In the genomic region with DNA sequence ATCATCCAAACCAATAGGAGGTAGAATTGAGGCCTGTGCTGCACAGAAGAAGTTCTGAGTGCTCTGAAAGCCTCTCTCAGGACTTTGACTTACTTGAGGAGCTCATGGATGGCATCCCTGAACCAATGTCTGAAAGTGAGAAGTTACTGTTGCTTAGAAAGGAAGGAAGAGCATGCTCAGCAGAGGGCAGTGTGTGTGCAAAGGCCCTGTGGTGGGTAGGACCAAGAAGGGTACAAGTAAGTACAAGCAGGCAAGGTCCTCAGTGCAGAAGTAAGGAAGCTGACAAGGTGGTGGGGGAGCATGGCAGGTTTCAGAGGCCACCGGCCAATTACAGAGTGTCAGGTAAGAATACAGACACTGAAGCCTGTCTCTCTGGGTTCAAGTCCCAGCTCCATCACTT, we compare ENCODE assay signal across 29 cellular contexts. TPM values are rescaled to one million over a fixed set of nuclear protein-coding genes. Genes with fewer than 3 reads are reported as not detected.
"Had no signal": no experiment of that assay in that cellular context is flagged by ENCODE, and none has a peak within 500 bp of the region (broad histone marks: within the 10 kb centered on the region; RNA-seq: fewer than 3 reads in every experiment).

No MANE protein-coding gene starts in this region.

- H3K36me3 ChIP-seq: esophagus squamous epithelium, gastrocnemius medialis, heart right ventricle, left lung, lower lobe of right lung had no signal

- H3K9me3 ChIP-seq: esophagus squamous epithelium, gastrocnemius medialis, left lung, lower lobe of right lung, mucosa of descending colon had no signal

- H3K4me1 ChIP-seq: esophagus squamous epithelium, gastrocnemius medialis, left lung, lower lobe of right lung had no signal

- ATAC-seq: effector memory CD8-positive, alpha-beta T cell; esophagus mucosa; gastrocnemius medialis; heart right ventricle; left cardiac atrium; left lung; left ventricle myocardium superior; lower lobe of right lung; mucosa of descending colon had no signal

- H3K4me3 ChIP-seq: esophagus squamous epithelium, gastrocnemius medialis, heart right ventricle, left lung, lower lobe of right lung, mucosa of descending colon had no signal

- H3K27me3 ChIP-seq: gastrocnemius medialis, heart right ventricle, left lung had no signal

- FAIRE-seq: endometrium, islet of Langerhans, keratinocyte had no signal

- H3K27ac ChIP-seq: epithelial cell of prostate, esophagus squamous epithelium, gastrocnemius medialis, left lung, lower lobe of right lung had no signal

- DNase-seq: cortex of kidney; effector CD8-positive, alpha-beta T cell; effector memory CD8-positive, alpha-beta T cell; endodermal cell; erythroblast; esophagus squamous epithelium; foreskin fibroblast; foreskin melanocyte; gastrocnemius medialis; glutamatergic neuron; head of caudate nucleus; heart right ventricle; hippocampal formation; left cardiac atrium; left lung; left ventricle myocardium superior; lower lobe of right lung; mesenchymal stem cell; mucosa of descending colon; naive B cell had no signal

RNA-seq across cellular contexts. Expression of a gene that starts 31.4 kb away (rescaled TPM):
- total RNA-seq: dermis microvascular lymphatic vessel endothelial cell, glomerular endothelial cell, lung microvascular endothelial cell, myocyte had no signal
